1 cellular context compared by ENCODE assay signal in genomic region chr2:222423632-222424280, GRCh38.
TF ChIP-seq lines count a peak whose summit lies in the region.

No MANE protein-coding gene starts in this region.

TF ChIP-seq in GM12878, 131 proteins besides CTCF, POLR2A, EP300 and RAD21 (continues in another document):
- TF ChIP-seq FOXM1 (IDR thresholded peaks at IDR 0.05; ENCODE audit: low read depth, low read length) (peak; percentile 51; the same call in 1 of the 2 replicates), ETV6 (conservative IDR thresholded peaks at IDR 0.05 in 1 of 2, IDR thresholded peaks at IDR 0.05 in 1 of 2; ENCODE audit: borderline replicate concordance in 1 of 2, low read depth in 1 of 2) (no peak), RELB (IDR thresholded peaks at IDR 0.05; ENCODE audit: low read depth) (peak; percentile 98), ZBED1 (IDR thresholded peaks at IDR 0.05; ENCODE audit: borderline replicate concordance) (no peak; the same call in 1 of the 2 replicates), IRF5 (IDR thresholded peaks at IDR 0.05; ENCODE audit: borderline replicate concordance) (no peak), NR2C1 (IDR thresholded peaks at IDR 0.05) (no peak), BCL11A (IDR thresholded peaks at IDR 0.05; ENCODE audit: low read depth, low read length) (peak; percentile 24), ELK1 (IDR thresholded peaks at IDR 0.05; ENCODE audit: low read depth, low read length) (no peak), SUZ12 (IDR thresholded peaks at IDR 0.05; ENCODE audit: unreplicated experiment) (no peak), ZBTB33 (IDR thresholded peaks at IDR 0.05) (no peak), EED (IDR thresholded peaks at IDR 0.05; ENCODE audit: low read depth) (peak; percentile 92), ATF7 (IDR thresholded peaks at IDR 0.05; ENCODE audit: low read depth) (peak; percentile 34; the same call in 1 of the 2 replicates), SP1 (IDR thresholded peaks at IDR 0.05; ENCODE audit: low read depth, low read length) (peak; percentile 57), POU2F2 (IDR thresholded peaks at IDR 0.05; ENCODE audit: borderline replicate concordance, low read depth, low read length) (peak; percentile 48; the same call in 1 of the 3 replicates), HDAC6 (IDR thresholded peaks at IDR 0.05; ENCODE audit: unreplicated experiment) (no peak), SMC3 (IDR thresholded peaks at IDR 0.05; ENCODE audit: borderline replicate concordance, low read length) (0 out of 2 replicates have a peak, but pooled peaks have one; percentile 2), NR2F1 (conservative IDR thresholded peaks at IDR 0.05) (peak; percentile 30; the same call in 1 of the 2 replicates), CHD2 (IDR thresholded peaks at IDR 0.05; ENCODE audit: borderline replicate concordance, low read depth, low read length) (no peak), ATF3 (IDR thresholded peaks at IDR 0.05; ENCODE audit: borderline replicate concordance, extremely low read depth, low read depth, low read length) (no peak), MTA3 (IDR thresholded peaks at IDR 0.05; ENCODE audit: borderline replicate concordance, low read length) (peak; percentile 87), ZNF687 (IDR thresholded peaks at IDR 0.05) (no peak), CREM (IDR thresholded peaks at IDR 0.05; ENCODE audit: low read depth) (peak; percentile 68; the same call in 1 of the 2 replicates), EGR1 (IDR thresholded peaks at IDR 0.05; ENCODE audit: borderline replicate concordance in 1 of 2, low read depth in 2 of 2, low read length in 2 of 2) (peak in 1 of 2 experiments; percentile 59; a peak in 1 of 3 replicates), TBL1XR1 (IDR thresholded peaks at IDR 0.05; ENCODE audit: low read depth, low read length) (peak; percentile 17; the same call in 1 of the 2 replicates), YBX1 (IDR thresholded peaks at IDR 0.05) (0 out of 2 replicates have a peak, but pooled peaks have one; percentile 7), TCF3 (IDR thresholded peaks at IDR 0.05; ENCODE audit: borderline replicate concordance, insufficient read depth, low read depth, low read length) (no peak), PKNOX1 (IDR thresholded peaks at IDR 0.05) (no peak), PML (IDR thresholded peaks at IDR 0.05; ENCODE audit: low read length) (peak; percentile 73; the same call in 1 of the 2 replicates), IKZF2 (IDR thresholded peaks at IDR 0.05) (peak; percentile 94 to 96), EZH2 (IDR thresholded peaks at IDR 0.05; ENCODE audit: borderline replicate concordance, control insufficient read depth, low read depth, low read length) (no peak), SMARCA5 (IDR thresholded peaks at IDR 0.05) (peak; percentile 19; the same call in 1 of the 2 replicates), IRF4 (IDR thresholded peaks at IDR 0.05; ENCODE audit: low read depth, low read length) (0 out of 2 replicates have a peak, but pooled peaks have one; percentile 5), HCFC1 (IDR thresholded peaks at IDR 0.05; ENCODE audit: low read length) (no peak), ZNF622 (IDR thresholded peaks at IDR 0.05) (no peak), JUNB (IDR thresholded peaks at IDR 0.05) (peak; percentile 37), ZNF274 (IDR thresholded peaks at IDR 0.05; ENCODE audit: insufficient read depth, insufficient read length) (no peak), NFYA (IDR thresholded peaks at IDR 0.05; ENCODE audit: borderline replicate concordance, low read depth, low read length) (no peak), ESRRA (IDR thresholded peaks at IDR 0.05; ENCODE audit: low read length) (no peak), MAX (IDR thresholded peaks at IDR 0.05; ENCODE audit: low read depth, low read length) (no peak), SPI1 (IDR thresholded peaks at IDR 0.05; ENCODE audit: borderline replicate concordance, insufficient read depth, low read depth, low read length) (no peak), MTA2 (IDR thresholded peaks at IDR 0.05; ENCODE audit: low read depth) (peak; percentile 75), HDGF (IDR thresholded peaks at IDR 0.05) (no peak), BMI1 (IDR thresholded peaks at IDR 0.05; ENCODE audit: borderline replicate concordance) (no peak), MXI1 (IDR thresholded peaks at IDR 0.05; ENCODE audit: low read depth, low read length) (0 out of 2 replicates have a peak, but pooled peaks have one; percentile 36), IKZF1 (conservative IDR thresholded peaks at IDR 0.05) (peak; percentile 95), CUX1 (IDR thresholded peaks at IDR 0.05; ENCODE audit: insufficient replicate concordance, low read depth, low read length) (no peak), E2F4 (IDR thresholded peaks at IDR 0.05; ENCODE audit: low read depth, low read length) (no peak)
